In genomic region chr10:26640391-26640790, GRCh38 we compare ENCODE assay signal across 39 cellular contexts. TPM values are rescaled to one million over a fixed set of nuclear protein-coding genes. Genes with fewer than 3 reads are reported as not detected.
"Had no signal": no experiment of that assay in that cellular context is flagged by ENCODE, and none has a peak within 500 bp of the region (broad histone marks: within the 10 kb centered on the region; RNA-seq: fewer than 3 reads in every experiment).

No MANE protein-coding gene starts in this region.

- DNase-seq: activated effector memory CD4-positive, alpha-beta T cell treated with anti-CD3 and anti-CD28 coated beads, Interleukin-2, amount 50 U/mL, for 16 hours; activated effector memory CD4-positive, alpha-beta T cell treated with Interleukin-2 at 50 U/mL for 16 hours; activated gamma-delta T cell; activated gamma-delta T cell treated with Interleukin-2 at 50 U/mL for 16 hours; activated naive CD4-positive, alpha-beta T cell treated with anti-CD3 and anti-CD28 coated beads for 36 hours; activated naive CD4-positive, alpha-beta T cell treated with anti-CD3 and anti-CD28 coated beads, Interleukin-2, amount 10 ng/mL, durations not matched to agents 7 days and 5 days; activated naive CD4-positive, alpha-beta T cell treated with anti-CD3 and anti-CD28 coated beads, Interleukin-2, amount 50 U/mL, for 16 hours; activated naive CD4-positive, alpha-beta T cell treated with Interleukin-2 at 50 U/mL for 16 hours; activated naive CD8-positive, alpha-beta T cell treated with anti-CD3 and anti-CD28 coated beads for 36 hours; activated naive CD8-positive, alpha-beta T cell treated with anti-CD3 and anti-CD28 coated beads, Interleukin-2, amount 10 ng/mL, durations not matched to agents 7 days and 5 days; activated naive CD8-positive, alpha-beta T cell treated with anti-CD3 and anti-CD28 coated beads, Interleukin-2, amount 50 U/mL, for 24 hours; activated T-cell treated with anti-CD3 and anti-CD28 coated beads, Interleukin-2, amount 50 U/mL, for 1 hour; activated T-cell treated with anti-CD3 and anti-CD28 coated beads, Interleukin-2, amount 50 U/mL, for 24 hours; activated T-cell treated with anti-CD3 and anti-CD28 coated beads, Interleukin-2, amount 50 U/mL, for 4 hours; activated T-cell treated with anti-CD3 and anti-CD28 coated beads, Interleukin-2, amount 50 U/mL, for 48 hours; activated T-cell treated with anti-CD3 and anti-CD28 coated beads, Interleukin-2, amount 50 U/mL, for 72 hours; adrenal gland; amniotic stem cell; amygdala; anterior cingulate cortex; aorta; body of pancreas; brain microvascular endothelial cell; caudate nucleus; central memory CD4-positive, alpha-beta T cell; cerebellar nuclear complex had no signal

- H3K36me3 ChIP-seq: adrenal gland, ascending aorta, brain microvascular endothelial cell, breast epithelium, cardiac muscle cell had no signal

- FAIRE-seq: astrocyte, bronchial epithelial cell had no signal

- H3K9me3 Mint-ChIP-seq: activated naive CD4-positive, alpha-beta T cell treated with anti-CD3 and anti-CD28 coated beads for 36 hours; activated naive CD4-positive, alpha-beta T cell treated with anti-CD3 and anti-CD28 coated beads, Interleukin-2, amount 10 ng/mL, durations not matched to agents 7 days and 5 days; activated naive CD4-positive, alpha-beta T cell treated with anti-CD3 and anti-CD28 coated beads, Interleukin-2, amount 50 U/mL, for 24 hours; activated naive CD8-positive, alpha-beta T cell treated with anti-CD3 and anti-CD28 coated beads for 36 hours; activated naive CD8-positive, alpha-beta T cell treated with anti-CD3 and anti-CD28 coated beads, Interleukin-2, amount 10 ng/mL, durations not matched to agents 7 days and 5 days; activated naive CD8-positive, alpha-beta T cell treated with anti-CD3 and anti-CD28 coated beads, Interleukin-2, amount 50 U/mL, for 24 hours; activated T-cell treated with anti-CD3 and anti-CD28 coated beads, Interleukin-2, amount 50 U/mL, for 24 hours; activated T-cell treated with anti-CD3 and anti-CD28 coated beads, Interleukin-2, amount 50 U/mL, for 4 hours; activated T-cell treated with anti-CD3 and anti-CD28 coated beads, Interleukin-2, amount 50 U/mL, for 72 hours; activated T-helper 1 cell treated with anti-CD3 and anti-CD28 coated beads, Interleukin-12 subunit alpha, Interleukin-12 subunit beta, Interleukin-2, Interleukin-4 antibody, amounts not matched to agents 30 ng/mL and 10 ng/mL and 1 ng/mL, durations not matched to agents 14 hours and 24 hours and 36 hours; activated T-helper 17 cell treated with anti-CD3 and anti-CD28 coated beads, Interleukin-2, amount 50 U/mL, for 72 hours; activated T-helper 2 cell treated with anti-CD3 and anti-CD28 coated beads, Interferon-gamma antibody, Interleukin-2, Interleukin-4, amounts not matched to agents 10 μg/mL and 5 μg/mL and 100 μg/mL, durations not matched to agents 14 hours and 24 hours and 36 hours; brain; central memory CD8-positive, alpha-beta T cell had no signal

- H3K27ac Mint-ChIP-seq: activated naive CD4-positive, alpha-beta T cell treated with anti-CD3 and anti-CD28 coated beads for 36 hours; activated naive CD4-positive, alpha-beta T cell treated with anti-CD3 and anti-CD28 coated beads, Interleukin-2, amount 10 ng/mL, durations not matched to agents 7 days and 5 days; activated naive CD4-positive, alpha-beta T cell treated with anti-CD3 and anti-CD28 coated beads, Interleukin-2, amount 50 U/mL, for 24 hours; activated naive CD8-positive, alpha-beta T cell; activated naive CD8-positive, alpha-beta T cell treated with anti-CD3 and anti-CD28 coated beads for 36 hours; activated naive CD8-positive, alpha-beta T cell treated with anti-CD3 and anti-CD28 coated beads, Interleukin-2, amount 10 ng/mL, durations not matched to agents 7 days and 5 days; activated naive CD8-positive, alpha-beta T cell treated with anti-CD3 and anti-CD28 coated beads, Interleukin-2, amount 50 U/mL, for 24 hours; activated T-cell treated with anti-CD3 and anti-CD28 coated beads, Interleukin-2, amount 50 U/mL, for 24 hours; activated T-cell treated with anti-CD3 and anti-CD28 coated beads, Interleukin-2, amount 50 U/mL, for 72 hours; activated T-helper 1 cell treated with anti-CD3 and anti-CD28 coated beads, Interleukin-12 subunit alpha, Interleukin-12 subunit beta, Interleukin-2, Interleukin-4 antibody, amounts not matched to agents 30 ng/mL and 10 ng/mL and 1 ng/mL, durations not matched to agents 14 hours and 24 hours and 36 hours; activated T-helper 17 cell treated with anti-CD3 and anti-CD28 coated beads, Interleukin-2, amount 50 U/mL, for 72 hours; activated T-helper 2 cell treated with anti-CD3 and anti-CD28 coated beads, Interferon-gamma antibody, Interleukin-2, Interleukin-4, amounts not matched to agents 10 μg/mL and 5 μg/mL and 100 μg/mL, durations not matched to agents 14 hours and 24 hours and 36 hours; brain had no signal

- H3K9me3 ChIP-seq: adrenal gland, ascending aorta, body of pancreas had no signal

- H3K27me3 ChIP-seq: adrenal gland, ascending aorta, body of pancreas, brain microvascular endothelial cell, breast epithelium, cardiac muscle cell had no signal

- ATAC-seq: activated naive CD4-positive, alpha-beta T cell treated with anti-CD3 and anti-CD28 coated beads, Interleukin-2, amount 50 U/mL, for 72 hours; activated naive CD8-positive, alpha-beta T cell treated with anti-CD3 and anti-CD28 coated beads, Interleukin-2, amount 50 U/mL, for 24 hours; activated T-cell treated with anti-CD3 and anti-CD28 coated beads, Interleukin-2, amount 50 U/mL, for 4 hours; activated T-cell treated with anti-CD3 and anti-CD28 coated beads, Interleukin-2, amount 50 U/mL, for 72 hours; activated T-helper 17 cell treated with anti-CD3 and anti-CD28 coated beads, Interleukin-2, amount 50 U/mL, for 72 hours; body of pancreas had no signal

- H3K27ac ChIP-seq: adrenal gland, ascending aorta, body of pancreas, brain microvascular endothelial cell, breast epithelium, cardiac muscle cell had no signal

- H3K36me3 Mint-ChIP-seq: activated naive CD4-positive, alpha-beta T cell treated with anti-CD3 and anti-CD28 coated beads, Interleukin-2, amount 10 ng/mL, durations not matched to agents 7 days and 5 days; activated naive CD4-positive, alpha-beta T cell treated with anti-CD3 and anti-CD28 coated beads, Interleukin-2, amount 50 U/mL, for 24 hours; activated naive CD4-positive, alpha-beta T cell treated with anti-CD3 and anti-CD28 coated beads, Interleukin-2, amount 50 U/mL, for 72 hours; activated naive CD8-positive, alpha-beta T cell; activated naive CD8-positive, alpha-beta T cell treated with anti-CD3 and anti-CD28 coated beads for 36 hours; activated naive CD8-positive, alpha-beta T cell treated with anti-CD3 and anti-CD28 coated beads, Interleukin-2, amount 10 ng/mL, durations not matched to agents 7 days and 5 days; brain had no signal

- H3K4me3 ChIP-seq: adrenal gland, ascending aorta, body of pancreas, breast epithelium, cardiac muscle cell had no signal

- H3K27me3 Mint-ChIP-seq: activated naive CD4-positive, alpha-beta T cell treated with anti-CD3 and anti-CD28 coated beads, Interleukin-2, amount 10 ng/mL, durations not matched to agents 7 days and 5 days; activated naive CD4-positive, alpha-beta T cell treated with anti-CD3 and anti-CD28 coated beads, Interleukin-2, amount 50 U/mL, for 24 hours; activated naive CD8-positive, alpha-beta T cell; activated naive CD8-positive, alpha-beta T cell treated with anti-CD3 and anti-CD28 coated beads for 36 hours; activated naive CD8-positive, alpha-beta T cell treated with anti-CD3 and anti-CD28 coated beads, Interleukin-2, amount 50 U/mL, for 24 hours; activated T-cell treated with anti-CD3 and anti-CD28 coated beads, Interleukin-2, amount 50 U/mL, for 24 hours had no signal

- H3K4me1 Mint-ChIP-seq: activated naive CD4-positive, alpha-beta T cell treated with anti-CD3 and anti-CD28 coated beads, Interleukin-2, amount 10 ng/mL, durations not matched to agents 7 days and 5 days; activated naive CD4-positive, alpha-beta T cell treated with anti-CD3 and anti-CD28 coated beads, Interleukin-2, amount 50 U/mL, for 24 hours; activated naive CD8-positive, alpha-beta T cell treated with anti-CD3 and anti-CD28 coated beads, Interleukin-2, amount 10 ng/mL, durations not matched to agents 7 days and 5 days; activated T-helper 17 cell treated with anti-CD3 and anti-CD28 coated beads, Interleukin-2, amount 50 U/mL, for 72 hours; brain; central memory CD8-positive, alpha-beta T cell had no signal

- H3K4me3 Mint-ChIP-seq: activated naive CD4-positive, alpha-beta T cell treated with anti-CD3 and anti-CD28 coated beads for 36 hours; activated naive CD4-positive, alpha-beta T cell treated with anti-CD3 and anti-CD28 coated beads, Interleukin-2, amount 10 ng/mL, durations not matched to agents 7 days and 5 days; activated naive CD4-positive, alpha-beta T cell treated with anti-CD3 and anti-CD28 coated beads, Interleukin-2, amount 50 U/mL, for 24 hours; activated naive CD8-positive, alpha-beta T cell; activated naive CD8-positive, alpha-beta T cell treated with anti-CD3 and anti-CD28 coated beads for 36 hours; activated naive CD8-positive, alpha-beta T cell treated with anti-CD3 and anti-CD28 coated beads, Interleukin-2, amount 10 ng/mL, durations not matched to agents 7 days and 5 days; activated naive CD8-positive, alpha-beta T cell treated with anti-CD3 and anti-CD28 coated beads, Interleukin-2, amount 50 U/mL, for 24 hours; activated T-cell treated with anti-CD3 and anti-CD28 coated beads, Interleukin-2, amount 50 U/mL, for 24 hours; activated T-cell treated with anti-CD3 and anti-CD28 coated beads, Interleukin-2, amount 50 U/mL, for 4 hours; activated T-cell treated with anti-CD3 and anti-CD28 coated beads, Interleukin-2, amount 50 U/mL, for 72 hours; activated T-helper 1 cell treated with anti-CD3 and anti-CD28 coated beads, Interleukin-12 subunit alpha, Interleukin-12 subunit beta, Interleukin-2, Interleukin-4 antibody, amounts not matched to agents 30 ng/mL and 10 ng/mL and 1 ng/mL, durations not matched to agents 14 hours and 24 hours and 36 hours; activated T-helper 17 cell treated with anti-CD3 and anti-CD28 coated beads, Interleukin-2, amount 50 U/mL, for 72 hours; brain; central memory CD8-positive, alpha-beta T cell had no signal

- H3K4me1 ChIP-seq: adrenal gland, ascending aorta, body of pancreas, breast epithelium had no signal

RNA-seq across cellular contexts. Expression of gene PDSS1, which starts 57.1 kb away (rescaled TPM):
- total RNA-seq: ascending aorta had no signal
